Comparison of ENCODE assay signal across 24 cellular contexts in the genomic region with DNA sequence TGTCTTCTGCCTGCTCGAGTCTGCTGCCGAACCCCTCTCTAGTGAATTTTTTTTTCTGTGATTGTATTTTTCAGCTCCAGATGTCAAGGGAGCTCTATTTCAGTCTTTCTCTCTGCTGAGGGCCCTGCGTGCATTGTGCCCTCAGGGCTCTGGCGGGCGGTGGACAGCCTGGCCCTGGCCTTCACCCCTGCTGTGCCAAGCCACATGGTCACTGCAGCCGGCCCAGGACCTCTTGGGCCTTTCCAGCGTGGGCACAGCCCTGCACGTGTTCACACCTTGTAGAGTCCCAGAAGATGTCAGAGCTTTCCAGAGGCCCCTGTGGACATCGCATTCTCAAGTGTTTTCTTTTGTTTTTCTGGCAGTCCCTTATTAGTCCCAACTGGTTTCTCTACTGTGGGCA.
"Had no signal": no experiment of that assay in that cellular context is flagged by ENCODE, and none has a peak within 500 bp of the region (broad histone marks: within the 10 kb centered on the region; RNA-seq: fewer than 3 reads in every experiment).

No MANE protein-coding gene starts in this region.

- H3K4me2 ChIP-seq: hepatocyte had no signal

- H3K36me3 ChIP-seq: adrenal gland, prostate gland had no signal

- DNase-seq: activated CD4-positive, alpha-beta memory T cell treated with anti-CD3 and anti-CD28 coated beads, Interleukin-2, amount 10 ng/mL, durations not matched to agents 7 days and 5 days; activated CD4-positive, alpha-beta T cell treated with anti-CD3 and anti-CD28 coated beads, Interleukin-2, amount 10 ng/mL, durations not matched to agents 24 days and 14 days; activated gamma-delta T cell treated with Interleukin-2 at 50 U/mL for 16 hours; activated T-cell treated with anti-CD3 and anti-CD28 coated beads for 4 hours; adrenal gland; brain microvascular endothelial cell; central memory CD4-positive, alpha-beta T cell; dermis blood vessel endothelial cell; effector CD8-positive, alpha-beta T cell; foreskin keratinocyte; immature natural killer cell; naive thymus-derived CD4-positive, alpha-beta T cell; stimulated activated CD4-positive, alpha-beta T cell treated with anti-CD3 and anti-CD28 coated beads, Interleukin-12 subunit alpha, Interleukin-12 subunit beta, amount 100 ng/mL, for 4 hours; stimulated activated CD4-positive, alpha-beta T cell treated with anti-CD3 and anti-CD28 coated beads, Interleukin-4, amount 100 ng/mL, for 4 hours; stimulated activated naive CD8-positive, alpha-beta T cell treated with anti-CD3 and anti-CD28 coated beads, Interleukin-15, Interleukin-2, amounts not matched to agents 100 U/mL and 50 U/mL, for 24 hours; T-helper 17 cell had no signal

- H2AFZ ChIP-seq: hepatocyte had no signal

- H3K4me3 Mint-ChIP-seq: activated CD4-positive, alpha-beta memory T cell treated with anti-CD3 and anti-CD28 coated beads, Interleukin-2, amount 10 ng/mL, durations not matched to agents 7 days and 5 days; activated CD4-positive, alpha-beta T cell treated with anti-CD3 and anti-CD28 coated beads, Interleukin-2, amount 10 ng/mL, durations not matched to agents 24 days and 14 days; activated naive CD8-positive, alpha-beta T cell; immature natural killer cell; neural crest cell; T-helper 17 cell had no signal

- H3K27ac ChIP-seq: adrenal gland, ascending aorta, brain microvascular endothelial cell, foreskin keratinocyte, hepatocyte, left lung, prostate gland, right atrium auricular region had no signal

- H3K4me1 Mint-ChIP-seq: activated CD4-positive, alpha-beta memory T cell treated with anti-CD3 and anti-CD28 coated beads, Interleukin-2, amount 10 ng/mL, durations not matched to agents 7 days and 5 days; activated CD4-positive, alpha-beta T cell treated with anti-CD3 and anti-CD28 coated beads, Interleukin-2, amount 10 ng/mL, durations not matched to agents 24 days and 14 days had no signal

- H3K9me3 ChIP-seq: adrenal gland, ascending aorta, left lung, prostate gland, right atrium auricular region had no signal

- H3K27me3 Mint-ChIP-seq: activated CD4-positive, alpha-beta memory T cell treated with anti-CD3 and anti-CD28 coated beads, Interleukin-2, amount 10 ng/mL, durations not matched to agents 7 days and 5 days; activated CD4-positive, alpha-beta T cell treated with anti-CD3 and anti-CD28 coated beads, Interleukin-2, amount 10 ng/mL, durations not matched to agents 24 days and 14 days; activated naive CD8-positive, alpha-beta T cell; naive thymus-derived CD4-positive, alpha-beta T cell; T-helper 17 cell had no signal

- H3K4me1 ChIP-seq: ascending aorta, left lung, prostate gland had no signal

- H3K27ac Mint-ChIP-seq: activated CD4-positive, alpha-beta memory T cell treated with anti-CD3 and anti-CD28 coated beads, Interleukin-2, amount 10 ng/mL, durations not matched to agents 7 days and 5 days; activated CD4-positive, alpha-beta T cell treated with anti-CD3 and anti-CD28 coated beads, Interleukin-2, amount 10 ng/mL, durations not matched to agents 24 days and 14 days; activated naive CD8-positive, alpha-beta T cell; T-helper 17 cell had no signal

- H3K27me3 ChIP-seq: adrenal gland, ascending aorta, brain microvascular endothelial cell, foreskin keratinocyte, hepatocyte, left lung, right atrium auricular region had no signal

- H3K4me3 ChIP-seq: adrenal gland, ascending aorta, hepatocyte, left lung, lung, prostate gland, right atrium auricular region had no signal
